ENCODE assay signal across 8 cellular contexts in genomic region chr3:11060500-11061251, GRCh38.
A peak's percentile ranks its signal among the peaks of the same experiment; 100 is the strongest.
DNase-seq lines count a peak whose midpoint lies in the region; ATAC-seq and TF ChIP-seq lines count a peak whose summit lies in the region.

No MANE protein-coding gene starts in this region.

- POLR2A ChIA-PET in CD8-positive, alpha-beta T cell (lab: Charles Lee), result no interaction called here
- POLR2A ChIA-PET in PC-9 (lab: Charles Lee; ENCODE audit: unreplicated experiment), result no interaction called here

- no peaks in the 10 kb centered on the region for H3K36me3 Mint-ChIP-seq in CD8-positive, alpha-beta T cell
- no peaks in the 10 kb centered on the region for H3K36me3 Mint-ChIP-seq in osteocyte (ENCODE audit: unreplicated experiment)

- no peak overlapping the region for H3K4me3 ChIP-seq in CD8-positive, alpha-beta T cell (ENCODE audit: low read depth, low read length)
- H3K4me3 ChIP-seq in HFF-Myc (replicated peaks; ENCODE audit: low read depth, low read length) (no peak overlapping the region), PC-9 (0 out of 2 replicates have a peak overlapping the region, but pooled peaks have one; percentile 15)

- H3K9me3 ChIP-seq in CD8-positive, alpha-beta T cell (ENCODE audit: low read length), result no peaks in the 10 kb centered on the region
- H3K9me3 ChIP-seq in PC-9 (ENCODE audit: insufficient read depth, low read depth), result no peaks in the 10 kb centered on the region

- no peak overlapping the region for H3K27ac ChIP-seq in CD8-positive, alpha-beta T cell (ENCODE audit: low read depth, low read length)
- no peak overlapping the region for H3K27ac ChIP-seq in PC-9

- peaks cover 4% of the 10 kb centered on the region for H3K4me1 Mint-ChIP-seq in CD8-positive, alpha-beta T cell (ENCODE audit: low read depth)
- H3K4me1 Mint-ChIP-seq in osteocyte (ENCODE audit: unreplicated experiment), result peaks cover 5% of the 10 kb centered on the region

- H2AFZ ChIP-seq in PC-9, result no peak overlapping the region

- no peaks in the 10 kb centered on the region for H3K9me2 ChIP-seq in PC-9 (ENCODE audit: insufficient read depth)

- no peak overlapping the region for H3K27ac Mint-ChIP-seq in CD8-positive, alpha-beta T cell
- H3K27ac Mint-ChIP-seq in osteocyte (ENCODE audit: unreplicated experiment), result peak overlapping the region; percentile 70

- TF ChIP-seq CTCF in CD8-positive, alpha-beta T cell (IDR thresholded peaks at IDR 0.05), result peak; percentile 52
- peak; percentile 80 for TF ChIP-seq CTCF in HFF-Myc (IDR thresholded peaks at IDR 0.05; ENCODE audit: low read depth, low read length, missing control alignments)
- TF ChIP-seq CTCF in PC-9 (conservative IDR thresholded peaks at IDR 0.05), result peak; percentile 93
- peak; percentile 97 for TF ChIP-seq CTCF in osteocyte (IDR thresholded peaks at IDR 0.05)

- H3K4me1 ChIP-seq in CD8-positive, alpha-beta T cell (ENCODE audit: insufficient read depth, low read length), result no peaks in the 10 kb centered on the region
- no peaks in the 10 kb centered on the region for H3K4me1 ChIP-seq in PC-9 (replicated peaks; ENCODE audit: insufficient read depth)

- H3K36me3 ChIP-seq in CD8-positive, alpha-beta T cell (ENCODE audit: insufficient read depth, low read length), result no peaks in the 10 kb centered on the region
- H3K36me3 ChIP-seq in PC-9 (ENCODE audit: low read depth), result no peaks in the 10 kb centered on the region

- no peak for ATAC-seq in CD8-positive, alpha-beta T cell
- ATAC-seq in Right ventricle myocardium inferior (peak; percentile 66), GM18858 (IDR thresholded peaks at IDR 0.05; ENCODE audit: unreplicated experiment) (no peak)

- CTCF ChIA-PET in CD8-positive, alpha-beta T cell (lab: Charles Lee), result interaction anchor here (0.8 to 1.7 kb wide), 9 partner anchors 12 to 312 kb away, joined by 3 to 6 read pairs (median 4); no protein-coding TSS in a partner anchor
- CTCF ChIA-PET in PC-9 (lab: Charles Lee), result interaction anchor here (0.6 to 1.6 kb wide), 12 partner anchors 10 to 274 kb away, joined by 3 to 15 read pairs (median 4); no protein-coding TSS in a partner anchor

- no peaks in the 10 kb centered on the region for H3K27me3 ChIP-seq in CD8-positive, alpha-beta T cell (ENCODE audit: insufficient read depth, low read length)
- H3K27me3 ChIP-seq in PC-9 (ENCODE audit: insufficient read depth, low read depth), result peaks cover 33% of the 10 kb centered on the region

- intact Hi-C loops in CD8-positive, alpha-beta T cell (cut with DNase I, micrococcal nuclease), result loop anchor here (1.0 to 5.0 kb wide), 2 partner anchors 275 to 277 kb away; no protein-coding TSS in a partner anchor
- intact Hi-C loops in PC-9 (cut with micrococcal nuclease; ENCODE audit: unreplicated experiment), result loop anchor here (1.0 to 5.0 kb wide), 6 partner anchors 77 to 592 kb away; no protein-coding TSS in a partner anchor
- intact Hi-C loops in Right ventricle myocardium inferior (cut with DNase I), result loop anchor here (1.0 to 5.0 kb wide), 2 partner anchors 146 to 272 kb away; no protein-coding TSS in a partner anchor

- peaks cover 34% of the 10 kb centered on the region for H3K27me3 Mint-ChIP-seq in CD8-positive, alpha-beta T cell (ENCODE audit: low read depth)
- H3K27me3 Mint-ChIP-seq in osteocyte (ENCODE audit: unreplicated experiment), result peaks cover 18% of the 10 kb centered on the region

- H3K79me2 ChIP-seq in PC-9 (ENCODE audit: low read depth), result no peaks in the 10 kb centered on the region

- peak overlapping the region; percentile 69 for H3K4me2 ChIP-seq in PC-9

- H3K4me3 Mint-ChIP-seq in CD8-positive, alpha-beta T cell, result no peak overlapping the region
- H3K4me3 Mint-ChIP-seq in osteocyte (ENCODE audit: unreplicated experiment), result peak overlapping the region; percentile 73

- H4K20me1 ChIP-seq in PC-9 (ENCODE audit: insufficient read depth), result no peaks in the 10 kb centered on the region

- BruUV-seq in PC-9 (replicated peaks; lab: Mats Ljungman, UMichigan), result no TSS peak

- DNase-seq in CD8-positive, alpha-beta T cell, result peak in 5 of 7 experiments; percentile 5 to 26 (median 21)
- no peak for DNase-seq in HFF-Myc (ENCODE audit: extremely low read depth, low read depth)
- DNase-seq in PC-9, result peak in 1 of 2 experiments; percentile 76
- peak; percentile 2 for DNase-seq in activated effector memory CD4-positive, alpha-beta T cell treated with Interleukin-2 at 50 U/mL for 16 hours
- DNase-seq in Right ventricle myocardium inferior (ENCODE audit: missing footprints), result peak; percentile 84
- peak; percentile 94 for DNase-seq in osteocyte (ENCODE audit: extremely low spot score, unreplicated experiment)
- peak; percentile 57 for DNase-seq in ureter (ENCODE audit: low spot score)

- no peaks in the 10 kb centered on the region for H3F3A ChIP-seq in PC-9 (ENCODE audit: insufficient read depth, low read depth)

- no peaks in the 10 kb centered on the region for H3K9me3 Mint-ChIP-seq in CD8-positive, alpha-beta T cell
- no peaks in the 10 kb centered on the region for H3K9me3 Mint-ChIP-seq in osteocyte (ENCODE audit: unreplicated experiment)
